ENCODE assay signal across 8 cellular contexts in genomic region chr21:38590449-38590848, GRCh38.
"Had no signal": no experiment of that assay in that cellular context is flagged by ENCODE, and none has a peak within 500 bp of the region (broad histone marks: within the 10 kb centered on the region; RNA-seq: fewer than 3 reads in every experiment).

No MANE protein-coding gene starts in this region.

- FAIRE-seq: G401.6, GM12878, GM12891, GM12892, GM18507, GM19239 had no signal

- H3K4me3 ChIP-seq: GM12878 had no signal

- ATAC-seq: GM12878 had no signal

- DNase-seq: GDM1, GF-D8 had no signal
